1 cellular context compared by ENCODE assay signal in genomic region chr2:45643543-45644542, GRCh38.
TF ChIP-seq lines count a peak whose summit lies in the region.

No MANE protein-coding gene starts in this region.

TF ChIP-seq in HepG2, 621 proteins besides CTCF, POLR2A, EP300 and RAD21 (continued from another document and continues in another):
- TF ChIP-seq ZNF770 (CRISPR knock-in tag; IDR thresholded peaks at IDR 0.05) = 0 out of 2 replicates have a peak, but pooled peaks have one; percentile 14
- no peak for TF ChIP-seq ZBTB2 (CRISPR knock-in tag; IDR thresholded peaks at IDR 0.05; ENCODE audit: low read depth)
- TF ChIP-seq HDAC2 (CRISPR knock-in tag; IDR thresholded peaks at IDR 0.05) = peak; percentile 51; the same call in 1 of the 2 replicates
- no peak for TF ChIP-seq NONO (IDR thresholded peaks at IDR 0.05)
- peak; percentile 67 for TF ChIP-seq NONO (CRISPR knock-in tag; conservative IDR thresholded peaks at IDR 0.05)
- TF ChIP-seq CBFB (CRISPR knock-in tag; IDR thresholded peaks at IDR 0.05) = no peak
- peak; percentile 80; the same call in 1 of the 2 replicates for TF ChIP-seq ZNF225 (CRISPR knock-in tag; IDR thresholded peaks at IDR 0.05)
- TF ChIP-seq SP2 (CRISPR knock-in tag; IDR thresholded peaks at IDR 0.05) = no peak
- TF ChIP-seq FOXA1 (IDR thresholded peaks at IDR 0.05) = no peak
- TF ChIP-seq FOXA1 (CRISPR knock-in tag; IDR thresholded peaks at IDR 0.05) = no peak
- TF ChIP-seq KMT2B (CRISPR knock-in tag; IDR thresholded peaks at IDR 0.05) = peak; percentile 29; the same call in 1 of the 2 replicates
- no peak for TF ChIP-seq ZNF10 (CRISPR knock-in tag; IDR thresholded peaks at IDR 0.05; ENCODE audit: borderline replicate concordance, low read depth)
- TF ChIP-seq FOSL1 (CRISPR knock-in tag; IDR thresholded peaks at IDR 0.05; ENCODE audit: borderline replicate concordance) = no peak
- TF ChIP-seq ZBTB3 (CRISPR knock-in tag; IDR thresholded peaks at IDR 0.05; ENCODE audit: borderline replicate concordance, low read depth) = peak; percentile 74; the same call in 1 of the 2 replicates
- peak; percentile 41; the same call in 1 of the 2 replicates for TF ChIP-seq ZFY (CRISPR knock-in tag; IDR thresholded peaks at IDR 0.05)
- TF ChIP-seq RXRA (CRISPR knock-in tag; IDR thresholded peaks at IDR 0.05) = 0 out of 2 replicates have a peak, but pooled peaks have one; percentile 26
- TF ChIP-seq ZGPAT (CRISPR knock-in tag; IDR thresholded peaks at IDR 0.05) = peak; percentile 59; the same call in 1 of the 2 replicates
- no peak for TF ChIP-seq USF2 (IDR thresholded peaks at IDR 0.05; ENCODE audit: low read depth, low read length)
- TF ChIP-seq USF2 (CRISPR knock-in tag; IDR thresholded peaks at IDR 0.05; ENCODE audit: borderline replicate concordance) = no peak
- 0 out of 2 replicates have a peak, but pooled peaks have one; percentile 47 for TF ChIP-seq IRX3 (CRISPR knock-in tag; IDR thresholded peaks at IDR 0.05; ENCODE audit: borderline replicate concordance, low read depth)
- peak; percentile 88; the same call in 1 of the 2 replicates for TF ChIP-seq EEA1 (CRISPR knock-in tag; IDR thresholded peaks at IDR 0.05; ENCODE audit: borderline replicate concordance)
- no peak for TF ChIP-seq MTERF4 (CRISPR knock-in tag; IDR thresholded peaks at IDR 0.05)
- TF ChIP-seq ATM (IDR thresholded peaks at IDR 0.05; ENCODE audit: borderline replicate concordance) = no peak
- no peak for TF ChIP-seq CERS6 (CRISPR knock-in tag; IDR thresholded peaks at IDR 0.05)
- no peak for TF ChIP-seq PCBP2 (optimal IDR thresholded peaks at IDR 0.05; ENCODE audit: low read depth, low read length, poor library complexity, severe bottlenecking)
- no peak for TF ChIP-seq GZF1 (CRISPR knock-in tag; IDR thresholded peaks at IDR 0.05)
- TF ChIP-seq SP5 (CRISPR knock-in tag; IDR thresholded peaks at IDR 0.05; ENCODE audit: borderline replicate concordance, low read depth) = peak; percentile 42; the same call in 1 of the 2 replicates
- TF ChIP-seq JUN (CRISPR knock-in tag; IDR thresholded peaks at IDR 0.05) = no peak
- TF ChIP-seq ZBTB44 (CRISPR knock-in tag; IDR thresholded peaks at IDR 0.05) = no peak
- no peak for TF ChIP-seq ZNF446 (CRISPR knock-in tag; IDR thresholded peaks at IDR 0.05)
- TF ChIP-seq DR1 (CRISPR knock-in tag; IDR thresholded peaks at IDR 0.05) = no peak
- TF ChIP-seq CEBPZ (IDR thresholded peaks at IDR 0.05; ENCODE audit: low read length) = no peak
- no peak for TF ChIP-seq SP140L (CRISPR knock-in tag; IDR thresholded peaks at IDR 0.05; ENCODE audit: borderline replicate concordance)
- no peak for TF ChIP-seq KLF13 (CRISPR knock-in tag; IDR thresholded peaks at IDR 0.05)
- TF ChIP-seq ZNF574 (CRISPR knock-in tag; IDR thresholded peaks at IDR 0.05) = no peak
- no peak for TF ChIP-seq GABPA (IDR thresholded peaks at IDR 0.05; ENCODE audit: low read depth, low read length)
- TF ChIP-seq GABPA (CRISPR knock-in tag; IDR thresholded peaks at IDR 0.05; ENCODE audit: low read depth) = no peak
- TF ChIP-seq TAF1 (CRISPR knock-in tag; IDR thresholded peaks at IDR 0.05) = no peak
- no peak for TF ChIP-seq TEAD2 (CRISPR knock-in tag; IDR thresholded peaks at IDR 0.05)
- TF ChIP-seq REST (IDR thresholded peaks at IDR 0.05; ENCODE audit: borderline replicate concordance in 1 of 2, low read depth in 1 of 2, low read length in 2 of 2) = no peak
- peak; percentile 63 for TF ChIP-seq HDAC1 (CRISPR knock-in tag; IDR thresholded peaks at IDR 0.05)
